ENCODE assay signal across 8 cellular contexts in genomic region chr11:64244966-64245365, GRCh38. TPM values are rescaled to one million over a fixed set of nuclear protein-coding genes. Genes with fewer than 3 reads are reported as not detected.
A peak's percentile ranks its signal among the peaks of the same experiment; 100 is the strongest.
DNase-seq lines count a peak whose midpoint lies in the region; ATAC-seq and TF ChIP-seq lines count a peak whose summit lies in the region.

No MANE protein-coding gene starts in this region.

- H3K9me3 ChIP-seq in RWPE2 (ENCODE audit: severe bottlenecking) (no peaks in the 10 kb centered on the region), esophagus squamous epithelium (no peaks in the 10 kb centered on the region), psoas muscle (no peaks in the 10 kb centered on the region)

- no peak for TF ChIP-seq POLR2A in esophagus squamous epithelium (IDR thresholded peaks at IDR 0.05)

- intact Hi-C loops in esophagus squamous epithelium (cut with DNase I) (no loop called here), psoas muscle (cut with DNase I) (no loop called here)

- H3K4me1 ChIP-seq in RWPE2 (ENCODE audit: insufficient read depth, poor library complexity, severe bottlenecking) (peaks cover 9% of the 10 kb centered on the region), esophagus squamous epithelium (peaks cover 47 to 73% (median 57%) of the 10 kb centered on the region in 3 donors), psoas muscle (peaks cover 34% of the 10 kb centered on the region)

- no peak for ATAC-seq in RWPE2 (ENCODE audit: low read depth)
- no peak for ATAC-seq in psoas muscle
- ATAC-seq in GM19351 (IDR thresholded peaks at IDR 0.05; ENCODE audit: unreplicated experiment): no peak
- ATAC-seq in HG03571 (IDR thresholded peaks at IDR 0.05; ENCODE audit: unreplicated experiment): no peak

- no peak for DNase-seq in GM12864 (ENCODE audit: low read depth)
- DNase-seq in RWPE2 (ENCODE audit: low spot score): no peak
- DNase-seq in esophagus squamous epithelium (lab: John Stamatoyannopoulos, UW): no peak
- DNase-seq in psoas muscle: no peak
- no peak for DNase-seq in stimulated activated CD4-positive, alpha-beta T cell treated with anti-CD3 and anti-CD28 coated beads, Interleukin-1b, Interleukin-23, amount 100 ng/mL, for 48 hours
- no peak for DNase-seq in NCI-H524 treated with DMSO at 0.1 percent for 48 hours (lab: John Stamatoyannopoulos, UW)

- H3K27me3 ChIP-seq in RWPE2 (ENCODE audit: insufficient read depth, poor library complexity, severe bottlenecking): no peaks in the 10 kb centered on the region
- no peaks in the 10 kb centered on the region for H3K27me3 ChIP-seq in esophagus squamous epithelium
- no peaks in the 10 kb centered on the region for H3K27me3 ChIP-seq in psoas muscle (ENCODE audit: insufficient read depth in 3 of 3, low read length in 2 of 3)

- TF ChIP-seq CTCF in GM12864 (IDR thresholded peaks at IDR 0.05; ENCODE audit: low read depth, low read length, missing control alignments) (no peak), RWPE2 (IDR thresholded peaks at IDR 0.05; ENCODE audit: poor library complexity, severe bottlenecking) (no peak), esophagus squamous epithelium (IDR thresholded peaks at IDR 0.05) (no peak), psoas muscle (IDR thresholded peaks at IDR 0.05) (no peak)

- peaks cover 30% of the 10 kb centered on the region for H3K36me3 ChIP-seq in RWPE2 (ENCODE audit: low read depth)
- peaks cover 0 to 26% (median 0%) of the 10 kb centered on the region in 3 donors for H3K36me3 ChIP-seq in esophagus squamous epithelium
- peaks cover 0 to 22% of the 10 kb centered on the region in 2 donors for H3K36me3 ChIP-seq in psoas muscle (ENCODE audit: insufficient read depth in 1 of 2, low read depth in 1 of 2)

- WGBS in esophagus squamous epithelium, 2 donors: 40% methylated on average over 2 of the region's 6 CpGs; no CpG with 5 or more reads in 1 of the 2 donors
- WGBS in psoas muscle, 3 donors: 13 to 22% (median 19%) methylated on average over 6 of the region's 6 CpGs

- H3K27ac ChIP-seq in RWPE2 (ENCODE audit: poor library complexity, severe bottlenecking): peak overlapping the region; percentile 98
- H3K27ac ChIP-seq in esophagus squamous epithelium: peak overlapping the region; percentile 89 to 100 (median 92)
- peak overlapping the region; percentile 99 for H3K27ac ChIP-seq in psoas muscle

- H3K4me3 ChIP-seq in GM12864 (ENCODE audit: low read depth, low read length): peak overlapping the region; percentile 86
- peak overlapping the region; percentile 76 for H3K4me3 ChIP-seq in RWPE2 (ENCODE audit: severe bottlenecking)
- H3K4me3 ChIP-seq in esophagus squamous epithelium: peak overlapping the region; percentile 46 to 88 (median 83)
- peak overlapping the region; percentile 93 for H3K4me3 ChIP-seq in psoas muscle

RNA-seq across cellular contexts. Expression of gene PPP1R14B, which starts 1.8 kb away (rescaled TPM):
- total RNA-seq in esophagus squamous epithelium (100 to 1,000 TPM; 137 to 279 (median 203) TPM), psoas muscle (100 to 1,000 TPM; 129 to 395 (median 209) TPM)
- 100 to 1,000 TPM; 206 to 522 (median 236) TPM for polyA plus RNA-seq in psoas muscle

RNA-seq across cellular contexts. Expression of gene FKBP2, which starts 4.1 kb away (rescaled TPM):
- total RNA-seq in esophagus squamous epithelium (10 to 100 TPM; 50.7 to 89.6 (median 56.0) TPM), psoas muscle (10 to 100 TPM; 17.8 to 26.6 (median 22.3) TPM)
- polyA plus RNA-seq in psoas muscle: 100 to 1,000 TPM in 1 of 3 donors, 10 to 100 TPM in 2; 45.4 to 228 (median 85.1) TPM

RNA-seq across cellular contexts. Expression of gene PLCB3, which starts 6.4 kb away (rescaled TPM):
- total RNA-seq in esophagus squamous epithelium (10 to 100 TPM; 29.8 to 54.5 (median 42.4) TPM), psoas muscle (10 to 100 TPM in 1 of 4 donors, 1 to 10 TPM in 3; 5.9 to 10.4 (median 8.2) TPM)
- polyA plus RNA-seq in psoas muscle: 1 to 10 TPM; 3.8 to 4.7 (median 4.6) TPM

RNA-seq across cellular contexts. Expression of gene VEGFB, which starts 10.6 kb away (rescaled TPM):
- total RNA-seq in esophagus squamous epithelium: 10 to 100 TPM; 18.0 to 50.5 (median 30.9) TPM
- 100 to 1,000 TPM in 2 of 4 donors, 10 to 100 TPM in 2; 77.0 to 125 (median 103) TPM for total RNA-seq in psoas muscle
- 100 to 1,000 TPM in 1 of 3 donors, 10 to 100 TPM in 2; 80.4 to 104 (median 100.0) TPM for polyA plus RNA-seq in psoas muscle

RNA-seq across cellular contexts. Expression of gene DNAJC4, which starts 14.6 kb away (rescaled TPM):
- total RNA-seq in esophagus squamous epithelium (10 to 100 TPM in 3 of 4 donors, 1 to 10 TPM in 1; 8.9 to 27.1 (median 16.8) TPM), psoas muscle (10 to 100 TPM; 22.9 to 45.8 (median 30.5) TPM)
- polyA plus RNA-seq in psoas muscle: 10 to 100 TPM; 29.3 to 39.7 (median 29.6) TPM
